In the genomic region with DNA sequence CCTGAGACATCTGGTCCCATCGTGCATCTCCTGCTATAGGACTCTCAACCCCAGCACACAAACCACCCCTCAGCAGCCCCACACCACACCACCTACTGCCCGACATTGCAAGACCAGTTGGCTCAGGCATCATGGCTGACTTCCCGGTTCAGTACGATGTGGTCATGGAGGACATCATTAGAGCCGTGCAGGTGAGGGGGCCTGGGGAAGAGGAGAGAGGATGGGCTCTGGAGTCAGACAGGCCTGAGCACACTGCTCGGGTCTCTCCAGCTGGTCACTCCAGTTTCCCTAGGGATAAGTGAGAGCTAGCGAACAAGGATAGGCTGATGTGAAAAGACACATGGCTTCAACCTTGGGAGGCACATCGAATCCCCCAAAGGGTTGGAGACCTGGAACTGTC, we compare ENCODE assay signal across 8 cellular contexts. TPM values are rescaled to one million over a fixed set of nuclear protein-coding genes. Genes with fewer than 3 reads are reported as not detected.
"Had no signal": no experiment of that assay in that cellular context is flagged by ENCODE, and none has a peak within 500 bp of the region (broad histone marks: within the 10 kb centered on the region; RNA-seq: fewer than 3 reads in every experiment).

No MANE protein-coding gene starts in this region.

- DNase-seq: H9, HCEC 1CT had no signal

- ATAC-seq: GM23338, HepG2 had no signal

- H3K4me3 ChIP-seq: GM23338 had no signal

- H3K27ac ChIP-seq: HL-60 had no signal

RNA-seq across cellular contexts. Expression of gene ITIH6, which starts 26.7 kb away (rescaled TPM):
- total RNA-seq: GM23338, H1, H9, HepG2, HT1080 had no signal
- polyA plus RNA-seq: GM23338, HepG2, IgD-negative memory B cell had no signal
